11 cellular contexts compared by ENCODE assay signal in the genomic region with DNA sequence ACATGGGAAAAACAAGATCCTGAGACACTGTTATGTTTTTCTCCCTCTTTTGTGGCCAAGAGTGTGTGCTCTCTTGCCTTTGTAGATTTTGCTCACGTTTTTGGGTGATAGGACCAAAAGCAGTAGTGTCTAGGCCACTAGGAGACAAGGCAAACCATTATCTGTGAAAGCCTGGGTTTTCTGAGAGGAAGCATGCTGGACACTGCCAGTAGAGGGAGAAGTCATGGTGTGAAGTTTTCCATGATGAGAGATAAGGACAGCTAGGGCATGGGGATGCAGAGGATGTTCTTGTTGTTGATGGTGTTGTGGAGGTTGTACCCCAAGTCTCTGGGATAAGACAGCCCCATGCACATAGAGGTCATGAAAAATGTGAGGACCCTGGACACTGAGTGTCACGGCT.
"Had no signal": no experiment of that assay in that cellular context is flagged by ENCODE, and none has a peak within 500 bp of the region (broad histone marks: within the 10 kb centered on the region; RNA-seq: fewer than 3 reads in every experiment).

No MANE protein-coding gene starts in this region.

- H3K4me1 Mint-ChIP-seq: activated naive CD8-positive, alpha-beta T cell treated with anti-CD3 and anti-CD28 coated beads for 36 hours had no signal

- H3K27me3 Mint-ChIP-seq: activated CD4-positive, alpha-beta memory T cell treated with anti-CD3 and anti-CD28 coated beads for 36 hours had no signal

- DNase-seq: activated CD4-positive, alpha-beta memory T cell treated with anti-CD3 and anti-CD28 coated beads for 36 hours; activated CD4-positive, CD25-positive, alpha-beta regulatory T cell treated with anti-CD3 and anti-CD28 coated beads, Interleukin-2, amount 50 U/mL, for 72 hours; activated gamma-delta T cell; activated naive CD8-positive, alpha-beta T cell treated with anti-CD3 and anti-CD28 coated beads for 36 hours; activated T-cell treated with anti-CD3 and anti-CD28 coated beads, Interleukin-2, amount 50 U/mL, for 4 hours; heart right ventricle; kidney; left ventricle myocardium inferior; pancreas had no signal

- H3K36me3 Mint-ChIP-seq: activated CD4-positive, alpha-beta memory T cell treated with anti-CD3 and anti-CD28 coated beads for 36 hours; activated naive CD8-positive, alpha-beta T cell treated with anti-CD3 and anti-CD28 coated beads for 36 hours; neural progenitor cell had no signal

- ATAC-seq: activated T-cell treated with anti-CD3 and anti-CD28 coated beads, Interleukin-2, amount 50 U/mL, for 4 hours; heart right ventricle; pancreas had no signal

- H3K27ac Mint-ChIP-seq: activated CD4-positive, alpha-beta memory T cell treated with anti-CD3 and anti-CD28 coated beads for 36 hours; activated naive CD8-positive, alpha-beta T cell treated with anti-CD3 and anti-CD28 coated beads for 36 hours had no signal

- H3K4me3 Mint-ChIP-seq: activated CD4-positive, alpha-beta memory T cell treated with anti-CD3 and anti-CD28 coated beads for 36 hours; activated naive CD8-positive, alpha-beta T cell treated with anti-CD3 and anti-CD28 coated beads for 36 hours; activated T-cell treated with anti-CD3 and anti-CD28 coated beads, Interleukin-2, amount 50 U/mL, for 4 hours; neural progenitor cell had no signal

- H3K9me3 Mint-ChIP-seq: activated CD4-positive, alpha-beta memory T cell treated with anti-CD3 and anti-CD28 coated beads for 36 hours; activated naive CD8-positive, alpha-beta T cell treated with anti-CD3 and anti-CD28 coated beads for 36 hours had no signal

- H3K4me3 ChIP-seq: heart right ventricle, left ventricle myocardium inferior, neural progenitor cell, pancreas, skin epidermis had no signal
